In the genomic region with DNA sequence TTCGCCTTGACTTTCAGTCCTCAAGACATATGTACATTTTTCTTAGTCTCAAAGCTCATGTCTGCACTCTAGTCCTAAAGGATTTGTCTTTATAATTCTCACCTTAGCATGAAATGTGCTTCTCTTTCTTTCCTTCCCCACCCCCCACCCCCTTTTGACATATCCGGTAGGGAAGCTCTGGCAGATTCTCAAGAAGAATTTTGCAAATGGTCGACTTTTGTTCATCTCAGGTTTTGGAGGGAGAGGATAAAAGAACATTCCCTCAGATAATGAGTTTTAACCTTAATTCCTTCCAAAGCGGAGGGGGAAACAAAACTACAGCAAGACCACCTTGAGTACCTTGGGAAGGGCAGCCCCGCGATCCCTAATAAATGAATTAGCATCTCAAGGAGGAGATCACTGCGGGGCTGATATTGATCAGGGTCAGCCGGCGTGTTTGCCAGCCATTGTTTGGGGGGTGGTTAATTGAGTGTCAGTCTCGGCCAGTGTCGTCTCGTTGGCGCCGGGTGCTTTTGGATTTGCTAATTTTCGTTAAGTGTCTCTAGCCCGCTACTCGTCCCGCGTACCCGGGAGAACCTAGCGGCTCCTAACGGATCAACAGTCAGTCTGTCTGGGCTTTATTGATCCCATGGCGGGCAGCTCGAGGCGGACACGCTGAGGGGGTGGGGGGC, we compare ENCODE assay signal across 8 cellular contexts.
DNase-seq lines count a peak whose midpoint lies in the region; ATAC-seq and TF ChIP-seq lines count a peak whose summit lies in the region.

No MANE protein-coding gene starts in this region.

- no peaks in the 10 kb centered on the region for H3F3A ChIP-seq in SU-DHL-6 (ENCODE audit: insufficient read depth)

- no peaks in the 10 kb centered on the region for H3K79me2 ChIP-seq in SU-DHL-6 (ENCODE audit: insufficient read depth, low read length)

- H3K36me3 ChIP-seq in SU-DHL-6 (ENCODE audit: low read length) (no peaks in the 10 kb centered on the region), endocrine pancreas (ENCODE audit: control insufficient read depth, insufficient read depth, low read length) (no peaks in the 10 kb centered on the region), muscle layer of colon (ENCODE audit: insufficient read depth, low read length) (no peaks in the 10 kb centered on the region)

- no peaks in the 10 kb centered on the region for H4K20me1 ChIP-seq in SU-DHL-6 (ENCODE audit: low read depth, low read length)

- H3K27ac ChIP-seq in SU-DHL-6 (ENCODE audit: low read depth, low read length) (no peak overlapping the region), muscle layer of colon (ENCODE audit: low read depth, low read length) (no peak overlapping the region)

- no peaks in the 10 kb centered on the region for H3K9me2 ChIP-seq in SU-DHL-6 (replicated peaks; ENCODE audit: insufficient read depth, low read length)

- H3K4me2 ChIP-seq in SU-DHL-6 (ENCODE audit: low read depth, low read length, poor library complexity, severe bottlenecking): peak overlapping the region; percentile 29

- peak; percentile 48 for DNase-seq in NCI-H82 (lab: John Stamatoyannopoulos, UW)
- no peak for DNase-seq in NCI-H82 treated with DMSO at 0.1 percent for 48 hours (lab: John Stamatoyannopoulos, UW; ENCODE audit: unreplicated experiment)
- no peak for DNase-seq in NCI-H2029 treated with DMSO at 0.1 percent for 48 hours (lab: John Stamatoyannopoulos, UW)
- no peak for DNase-seq in NCI-H1436 (lab: John Stamatoyannopoulos, UW)

- no peak for ATAC-seq in HG03097 (IDR thresholded peaks at IDR 0.05; ENCODE audit: low FRiP score, unreplicated experiment)

- H2AFZ ChIP-seq in SU-DHL-6 (ENCODE audit: low read depth, low read length, severe bottlenecking): no peak overlapping the region

- H3K9ac ChIP-seq in SU-DHL-6 (ENCODE audit: low read length): no peak overlapping the region
- H3K9ac ChIP-seq in endocrine pancreas (ENCODE audit: control insufficient read depth, insufficient read depth, low read length): peak overlapping the region; percentile 33
- no peak overlapping the region for H3K9ac ChIP-seq in muscle layer of colon (ENCODE audit: low read length)

- H3K4me3 ChIP-seq in SU-DHL-6 (ENCODE audit: insufficient read depth, low read length, poor library complexity, severe bottlenecking) (peak overlapping the region; percentile 29), endocrine pancreas (ENCODE audit: control insufficient read depth, insufficient read depth, low read length) (no peak overlapping the region), muscle layer of colon (ENCODE audit: low read depth in 1 of 2, low read length in 2 of 2) (peak overlapping the region; percentile 56 to 71)

- H3K9me3 ChIP-seq in SU-DHL-6 (ENCODE audit: insufficient read depth, low read length): no peaks in the 10 kb centered on the region
- no peaks in the 10 kb centered on the region for H3K9me3 ChIP-seq in endocrine pancreas (ENCODE audit: control insufficient read depth, low read length)
- H3K9me3 ChIP-seq in muscle layer of colon (ENCODE audit: low read length): no peaks in the 10 kb centered on the region

- H3K4me1 ChIP-seq in endocrine pancreas (ENCODE audit: control insufficient read depth, insufficient read depth, low read length): peaks cover 1% of the 10 kb centered on the region
- H3K4me1 ChIP-seq in muscle layer of colon (ENCODE audit: insufficient read depth, low read length): peaks cover 12% of the 10 kb centered on the region

- no peak for TF ChIP-seq CTCF in SU-DHL-6 (IDR thresholded peaks at IDR 0.05; ENCODE audit: insufficient read depth, low read length, poor library complexity, severe bottlenecking)

- H3K27me3 ChIP-seq in SU-DHL-6 (ENCODE audit: low read length): no peaks in the 10 kb centered on the region
- H3K27me3 ChIP-seq in endocrine pancreas (ENCODE audit: control insufficient read depth, insufficient read depth, low read length): no peaks in the 10 kb centered on the region
- H3K27me3 ChIP-seq in muscle layer of colon (ENCODE audit: control insufficient read depth in 1 of 2, insufficient read depth in 2 of 2, low read length in 2 of 2): peaks cover 10 to 28% of the 10 kb centered on the region in 2 donors
